29 cellular contexts compared by ENCODE assay signal in genomic region chr3:72313308-72313707, GRCh38.
"Had no signal": no experiment of that assay in that cellular context is flagged by ENCODE, and none has a peak within 500 bp of the region (broad histone marks: within the 10 kb centered on the region; RNA-seq: fewer than 3 reads in every experiment).

No MANE protein-coding gene starts in this region.

- H3K4me3 Mint-ChIP-seq: dendritic cell treated with granulocyte-macrophage colony-stimulating factor and Interleukin-4, amounts not matched to agents 40 ng/mL and 50 ng/mL, for 4 days; effector memory CD8-positive, alpha-beta T cell; endodermal cell had no signal

- H3K9me3 ChIP-seq: colonic mucosa, esophagus muscularis mucosa, esophagus squamous epithelium, gastrocnemius medialis, gastroesophageal sphincter, heart right ventricle had no signal

- H3K9me3 Mint-ChIP-seq: dendritic cell treated with granulocyte-macrophage colony-stimulating factor and Interleukin-4, amounts not matched to agents 40 ng/mL and 50 ng/mL, for 4 days; effector memory CD8-positive, alpha-beta T cell; endodermal cell had no signal

- FAIRE-seq: endometrium, endothelial cell of umbilical vein, frontal cortex had no signal

- H3K4me3 ChIP-seq: colonic mucosa, coronary artery, dorsolateral prefrontal cortex, esophagus muscularis mucosa, esophagus squamous epithelium, gastrocnemius medialis, gastroesophageal sphincter, heart left ventricle, heart right ventricle, hepatocyte had no signal

- ATAC-seq: effector memory CD8-positive, alpha-beta T cell; esophagus mucosa; foreskin keratinocyte; gastrocnemius medialis; gastroesophageal sphincter; heart left ventricle; heart right ventricle had no signal

- H3K27ac ChIP-seq: colonic mucosa, coronary artery, dorsolateral prefrontal cortex, epithelial cell of prostate, esophagus muscularis mucosa, esophagus squamous epithelium, foreskin keratinocyte, gastrocnemius medialis, gastroesophageal sphincter, heart left ventricle, heart right ventricle, hepatocyte had no signal

- H3K36me3 ChIP-seq: colonic mucosa, esophagus muscularis mucosa, esophagus squamous epithelium, gastrocnemius medialis, gastroesophageal sphincter, heart left ventricle, heart right ventricle had no signal

- H2AFZ ChIP-seq: hepatocyte had no signal

- DNase-seq: colonic mucosa; cortex of kidney; dermis blood vessel endothelial cell; dorsolateral prefrontal cortex; effector CD4-positive, alpha-beta T cell; effector CD8-positive, alpha-beta T cell; effector memory CD4-positive, alpha-beta T cell; effector memory CD8-positive, alpha-beta T cell; endodermal cell; erythroblast; esophagus squamous epithelium; foreskin fibroblast; foreskin keratinocyte; foreskin melanocyte; gastrocnemius medialis; glutamatergic neuron; head of caudate nucleus; heart left ventricle; heart right ventricle had no signal

- H3K79me2 ChIP-seq: hepatocyte had no signal

- H3K27ac Mint-ChIP-seq: dendritic cell treated with granulocyte-macrophage colony-stimulating factor and Interleukin-4, amounts not matched to agents 40 ng/mL and 50 ng/mL, for 4 days; effector memory CD8-positive, alpha-beta T cell; endodermal cell had no signal

- H3K27me3 ChIP-seq: colonic mucosa, dorsolateral prefrontal cortex, esophagus muscularis mucosa, esophagus squamous epithelium, gastrocnemius medialis, gastroesophageal sphincter, heart left ventricle, heart right ventricle, hepatocyte had no signal

- H3K4me1 ChIP-seq: foreskin keratinocyte had no signal

- H3K4me2 ChIP-seq: hepatocyte had no signal
